Comparison of ENCODE assay signal across 8 cellular contexts in genomic region chrX:105191878-105192277, GRCh38. TPM values are rescaled to one million over a fixed set of nuclear protein-coding genes. Genes with fewer than 3 reads are reported as not detected.
DNase-seq lines count a peak whose midpoint lies in the region; ATAC-seq and TF ChIP-seq lines count a peak whose summit lies in the region.

No MANE protein-coding gene starts in this region.

- H3K4me1 ChIP-seq in DND-41 (ENCODE audit: insufficient read depth, low read length), result no peaks in the 10 kb centered on the region

- ATAC-seq in DND-41 (ENCODE audit: insufficient read depth, low read depth) (0 out of 3 replicates have a peak, but pooled peaks have one; percentile 39), HG02798 (IDR thresholded peaks at IDR 0.05; ENCODE audit: poor library complexity, unreplicated experiment) (peak; percentile 63), HG02981 (IDR thresholded peaks at IDR 0.05; ENCODE audit: unreplicated experiment) (no peak), GM19452 (IDR thresholded peaks at IDR 0.05; ENCODE audit: unreplicated experiment) (no peak)

- H3K27ac ChIP-seq in DND-41 (ENCODE audit: low read length), result no peak overlapping the region

- DNase-seq in DND-41 (peak; percentile 3), SK-N-DZ (ENCODE audit: low spot score) (peak; percentile 11), kidney tubule cell (ENCODE audit: low spot score) (peak; percentile 38), AML-193 (lab: John Stamatoyannopoulos, UW) (no peak), erythroblast (lab: John Stamatoyannopoulos, UW) (no peak)

- no peak overlapping the region for H3K4me3 ChIP-seq in DND-41 (ENCODE audit: low read depth in 1 of 2, low read length in 2 of 2)

- no peaks in the 10 kb centered on the region for H4K20me1 ChIP-seq in DND-41 (ENCODE audit: insufficient read depth, low read length)

- no peak overlapping the region for H3K9ac ChIP-seq in DND-41 (ENCODE audit: low read depth, low read length)

- no peak for TF ChIP-seq POLR2A in erythroblast (IDR thresholded peaks at IDR 0.05; ENCODE audit: low read length)

- H3K4me2 ChIP-seq in DND-41 (ENCODE audit: insufficient read depth, low read length), result no peak overlapping the region

- no peaks in the 10 kb centered on the region for H3K9me3 ChIP-seq in DND-41 (ENCODE audit: insufficient read depth, low read length, severe bottlenecking)

- H3K36me3 ChIP-seq in DND-41 (ENCODE audit: insufficient read depth, low read length), result no peaks in the 10 kb centered on the region

- H2AFZ ChIP-seq in DND-41 (ENCODE audit: low read depth, low read length), result no peak overlapping the region

- H3K27me3 ChIP-seq in DND-41 (ENCODE audit: insufficient read depth, low read length, poor library complexity), result no peaks in the 10 kb centered on the region

- no peaks in the 10 kb centered on the region for H3K79me2 ChIP-seq in DND-41 (ENCODE audit: insufficient read depth, low read length)

- TF ChIP-seq CTCF in DND-41 (IDR thresholded peaks at IDR 0.05; ENCODE audit: borderline replicate concordance, extremely low read depth, low read length, poor library complexity, severe bottlenecking), result peak; percentile 43

RNA-seq across cellular contexts. Expression of gene TEX13A, which starts 28.6 kb away (rescaled TPM):
- not detected in 2 replicates for polyA plus RNA-seq in SK-N-DZ (2014; cell fraction: cytosol; rRNA removed)
- not detected in 2 replicates for polyA plus RNA-seq in SK-N-DZ (2014; cell fraction: nucleus; rRNA removed)

Comparison
In these comparisons a context has a peak if more than half of its experiments do, and no peak if none do; other contexts are left out.
1. ATAC-seq: peak in DND-41 (single experiment) and HG02798 (single experiment); none in HG02981 (single experiment) and GM19452 (single experiment).
2. DNase-seq: peak in DND-41 (single experiment), SK-N-DZ (single experiment) and kidney tubule cell (single experiment); none in AML-193 (0 of 2) and erythroblast (0 of 2).